Comparison of ENCODE assay signal across 1 cellular context in genomic region chr7:30478349-30479228, GRCh38.
A peak's percentile ranks its signal among the peaks of the same experiment; 100 is the strongest.
TF ChIP-seq lines count a peak whose summit lies in the region.

Gene NOD1, minus strand, starts transcription at chr7:30478784. Its CDS starts 21,863 bp downstream, at chr7:30456921.

TF ChIP-seq in SK-N-SH, 30 proteins besides CTCF, POLR2A, EP300 and RAD21 (continued from another document):
- TF ChIP-seq, protein P1, sequence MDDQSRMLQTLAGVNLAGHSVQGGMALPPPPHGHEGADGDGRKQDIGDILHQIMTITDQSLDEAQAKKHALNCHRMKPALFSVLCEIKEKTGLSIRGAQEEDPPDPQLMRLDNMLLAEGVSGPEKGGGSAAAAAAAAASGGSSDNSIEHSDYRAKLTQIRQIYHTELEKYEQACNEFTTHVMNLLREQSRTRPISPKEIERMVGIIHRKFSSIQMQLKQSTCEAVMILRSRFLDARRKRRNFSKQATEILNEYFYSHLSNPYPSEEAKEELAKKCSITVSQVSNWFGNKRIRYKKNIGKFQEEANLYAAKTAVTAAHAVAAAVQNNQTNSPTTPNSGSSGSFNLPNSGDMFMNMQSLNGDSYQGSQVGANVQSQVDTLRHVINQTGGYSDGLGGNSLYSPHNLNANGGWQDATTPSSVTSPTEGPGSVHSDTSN (IDR thresholded peaks at IDR 0.05), result 0 out of 2 replicates have a peak, but pooled peaks have one; percentile 3
- TF ChIP-seq NFIC (IDR thresholded peaks at IDR 0.05; ENCODE audit: borderline replicate concordance) (no peak; the same call in 1 of the 2 replicates), CHD2 (IDR thresholded peaks at IDR 0.05; ENCODE audit: low read length, partially characterized antibody) (peak; percentile 86), EZH2phosphoT487 (IDR thresholded peaks at IDR 0.05; ENCODE audit: borderline replicate concordance, low read depth) (no peak), ELF1 (IDR thresholded peaks at IDR 0.05) (peak; percentile 32; the same call in 1 of the 2 replicates), MEF2A (IDR thresholded peaks at IDR 0.05; ENCODE audit: borderline replicate concordance, low read depth) (no peak), RFX5 (IDR thresholded peaks at IDR 0.05; ENCODE audit: low read length) (no peak), USF1 (IDR thresholded peaks at IDR 0.05; ENCODE audit: borderline replicate concordance, low read depth) (peak; percentile 49; the same call in 1 of the 2 replicates), FOXJ3 (CRISPR knock-in tag; IDR thresholded peaks at IDR 0.05) (no peak; the same call in 1 of the 2 replicates), GABPA (IDR thresholded peaks at IDR 0.05; ENCODE audit: low read depth) (peak; percentile 49; the same call in 1 of the 2 replicates), USF2 (IDR thresholded peaks at IDR 0.05; ENCODE audit: borderline replicate concordance, low read depth, low read length) (no peak; the same call in 1 of the 2 replicates)
TF ChIP-seq in SK-N-SH: peak in this region for 12.
